1 cellular context compared by ENCODE assay signal in the genomic region with DNA sequence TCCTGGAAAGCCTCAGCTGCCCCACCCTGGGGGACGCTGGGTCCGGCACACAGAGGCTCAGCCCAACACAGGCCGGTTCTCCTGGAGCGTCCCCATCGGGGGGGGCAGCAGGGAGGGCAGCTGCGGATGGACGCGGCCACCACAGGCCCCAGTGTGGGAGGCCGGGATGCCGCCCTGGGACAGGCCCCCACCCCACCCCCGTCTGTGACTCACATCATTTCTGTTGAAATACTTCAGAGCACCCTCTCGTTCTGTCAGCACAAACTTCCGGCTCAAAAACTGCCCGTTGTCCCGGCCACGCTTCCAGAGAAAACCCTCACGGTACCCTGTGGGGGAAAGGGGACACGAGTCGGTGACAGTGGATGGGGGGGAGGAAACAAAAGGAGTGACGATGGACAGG.
A peak's percentile ranks its signal among the peaks of the same experiment; 100 is the strongest.
TF ChIP-seq lines count a peak whose summit lies in the region.

No MANE protein-coding gene starts in this region.

TF ChIP-seq in K562, 482 proteins besides CTCF, POLR2A, EP300 and RAD21 (continued from another document):
- TF ChIP-seq, protein P1, sequence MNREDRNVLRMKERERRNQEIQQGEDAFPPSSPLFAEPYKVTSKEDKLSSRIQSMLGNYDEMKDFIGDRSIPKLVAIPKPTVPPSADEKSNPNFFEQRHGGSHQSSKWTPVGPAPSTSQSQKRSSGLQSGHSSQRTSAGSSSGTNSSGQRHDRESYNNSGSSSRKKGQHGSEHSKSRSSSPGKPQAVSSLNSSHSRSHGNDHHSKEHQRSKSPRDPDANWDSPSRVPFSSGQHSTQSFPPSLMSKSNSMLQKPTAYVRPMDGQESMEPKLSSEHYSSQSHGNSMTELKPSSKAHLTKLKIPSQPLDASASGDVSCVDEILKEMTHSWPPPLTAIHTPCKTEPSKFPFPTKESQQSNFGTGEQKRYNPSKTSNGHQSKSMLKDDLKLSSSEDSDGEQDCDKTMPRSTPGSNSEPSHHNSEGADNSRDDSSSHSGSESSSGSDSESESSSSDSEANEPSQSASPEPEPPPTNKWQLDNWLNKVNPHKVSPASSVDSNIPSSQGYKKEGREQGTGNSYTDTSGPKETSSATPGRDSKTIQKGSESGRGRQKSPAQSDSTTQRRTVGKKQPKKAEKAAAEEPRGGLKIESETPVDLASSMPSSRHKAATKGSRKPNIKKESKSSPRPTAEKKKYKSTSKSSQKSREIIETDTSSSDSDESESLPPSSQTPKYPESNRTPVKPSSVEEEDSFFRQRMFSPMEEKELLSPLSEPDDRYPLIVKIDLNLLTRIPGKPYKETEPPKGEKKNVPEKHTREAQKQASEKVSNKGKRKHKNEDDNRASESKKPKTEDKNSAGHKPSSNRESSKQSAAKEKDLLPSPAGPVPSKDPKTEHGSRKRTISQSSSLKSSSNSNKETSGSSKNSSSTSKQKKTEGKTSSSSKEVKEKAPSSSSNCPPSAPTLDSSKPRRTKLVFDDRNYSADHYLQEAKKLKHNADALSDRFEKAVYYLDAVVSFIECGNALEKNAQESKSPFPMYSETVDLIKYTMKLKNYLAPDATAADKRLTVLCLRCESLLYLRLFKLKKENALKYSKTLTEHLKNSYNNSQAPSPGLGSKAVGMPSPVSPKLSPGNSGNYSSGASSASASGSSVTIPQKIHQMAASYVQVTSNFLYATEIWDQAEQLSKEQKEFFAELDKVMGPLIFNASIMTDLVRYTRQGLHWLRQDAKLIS (CRISPR knock-in tag; IDR thresholded peaks at IDR 0.05): no peak
- TF ChIP-seq POLR2B (IDR thresholded peaks at IDR 0.05; ENCODE audit: low read depth, partially characterized antibody) (no peak), BMI1 (IDR thresholded peaks at IDR 0.05; ENCODE audit: low read length) (no peak), RB1 (IDR thresholded peaks at IDR 0.05; ENCODE audit: low read depth) (no peak), TRIM24 (IDR thresholded peaks at IDR 0.05) (0 out of 4 replicates have a peak, but pooled peaks of 1 of the 2 experiments have one; percentile 11), HDAC1 (IDR thresholded peaks at IDR 0.05) (peak in 1 of 2 experiments; percentile 20; a peak in 1 of 4 replicates), YBX1 (IDR thresholded peaks at IDR 0.05) (no peak), HLTF (IDR thresholded peaks at IDR 0.05) (no peak), SRF (CRISPR knock-in tag; IDR thresholded peaks at IDR 0.05) (peak in 1 of 2 experiments; percentile 29; a peak in 1 of 4 replicates), NFE2L1 (tag; IDR thresholded peaks at IDR 0.05; ENCODE audit: borderline replicate concordance, low read depth) (no peak), ZNF316 (IDR thresholded peaks at IDR 0.05) (no peak), RBFOX2 (IDR thresholded peaks at IDR 0.05; ENCODE audit: low read depth, low read length) (peak; percentile 48; the same call in 1 of the 2 replicates), ARID1B (IDR thresholded peaks at IDR 0.05) (peak; percentile 52), SMAD4 (CRISPR knock-in tag; conservative IDR thresholded peaks at IDR 0.05) (peak; percentile 25; the same call in 1 of the 2 replicates), NFXL1 (CRISPR knock-in tag; IDR thresholded peaks at IDR 0.05) (no peak), ZNF589 (CRISPR knock-in tag; IDR thresholded peaks at IDR 0.05; ENCODE audit: low read depth) (no peak), KDM5B (IDR thresholded peaks at IDR 0.05; ENCODE audit: insufficient replicate concordance, low read depth, low read length) (peak; percentile 54), FOSL1 (tag; conservative IDR thresholded peaks at IDR 0.05) (peak; percentile 87), MNT (conservative IDR thresholded peaks at IDR 0.05) (0 out of 4 replicates have a peak, but pooled peaks of 1 of the 2 experiments have one; percentile 23), ZNF740 (CRISPR knock-in tag; IDR thresholded peaks at IDR 0.05) (peak; percentile 53), ZNF740 (tag; IDR thresholded peaks at IDR 0.05) (no peak), ZNF24 (IDR thresholded peaks at IDR 0.05) (no peak), HDAC6 (IDR thresholded peaks at IDR 0.05; ENCODE audit: low read depth, low read length) (no peak), ZBED1 (IDR thresholded peaks at IDR 0.05) (no peak), MTA1 (IDR thresholded peaks at IDR 0.05; ENCODE audit: borderline replicate concordance) (0 out of 2 replicates have a peak, but pooled peaks have one; percentile 26), MCM2 (IDR thresholded peaks at IDR 0.05; ENCODE audit: low read depth) (no peak), JUN (IDR thresholded peaks at IDR 0.05; ENCODE audit: borderline replicate concordance, low read depth, low read length) (0 out of 2 replicates have a peak, but pooled peaks have one; percentile 43), JUN (CRISPR knock-in tag; IDR thresholded peaks at IDR 0.05; ENCODE audit: borderline replicate concordance) (no peak), NFIC (IDR thresholded peaks at IDR 0.05) (0 out of 2 replicates have a peak, but pooled peaks have one; percentile 14), RBBP5 (IDR thresholded peaks at IDR 0.05; ENCODE audit: borderline replicate concordance, insufficient read depth, low read length, poor library complexity, severe bottlenecking) (no peak), ATF3 (IDR thresholded peaks at IDR 0.05) (peak; percentile 46; the same call in 1 of the 2 replicates), ATF3 (CRISPR knock-in tag; conservative IDR thresholded peaks at IDR 0.05) (no peak), ARNT (IDR thresholded peaks at IDR 0.05) (no peak), GABPA (tag; conservative IDR thresholded peaks at IDR 0.05; ENCODE audit: low read depth) (0 out of 2 replicates have a peak, but pooled peaks have one; percentile 11), ATF7 (IDR thresholded peaks at IDR 0.05) (0 out of 2 replicates have a peak, but pooled peaks have one; percentile 43), TARDBP (IDR thresholded peaks at IDR 0.05) (0 out of 2 replicates have a peak, but pooled peaks have one; percentile 54), RCOR1 (IDR thresholded peaks at IDR 0.05; ENCODE audit: borderline replicate concordance in 1 of 2, low read depth in 2 of 2, low read length in 2 of 2) (peak in 1 of 2 experiments; percentile 38; a peak in 1 of 4 replicates), JUND (IDR thresholded peaks at IDR 0.05; ENCODE audit: borderline replicate concordance, low read depth, low read length) (peak; percentile 74), JUND (tag; IDR thresholded peaks at IDR 0.05; ENCODE audit: borderline replicate concordance, low read depth, low read length) (no peak; the same call in 2 of the 3 replicates)
- TF ChIP-seq, protein P2, sequence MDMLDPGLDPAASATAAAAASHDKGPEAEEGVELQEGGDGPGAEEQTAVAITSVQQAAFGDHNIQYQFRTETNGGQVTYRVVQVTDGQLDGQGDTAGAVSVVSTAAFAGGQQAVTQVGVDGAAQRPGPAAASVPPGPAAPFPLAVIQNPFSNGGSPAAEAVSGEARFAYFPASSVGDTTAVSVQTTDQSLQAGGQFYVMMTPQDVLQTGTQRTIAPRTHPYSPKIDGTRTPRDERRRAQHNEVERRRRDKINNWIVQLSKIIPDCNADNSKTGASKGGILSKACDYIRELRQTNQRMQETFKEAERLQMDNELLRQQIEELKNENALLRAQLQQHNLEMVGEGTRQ (CRISPR knock-in tag; IDR thresholded peaks at IDR 0.05): no peak
- TF ChIP-seq, protein P3, sequence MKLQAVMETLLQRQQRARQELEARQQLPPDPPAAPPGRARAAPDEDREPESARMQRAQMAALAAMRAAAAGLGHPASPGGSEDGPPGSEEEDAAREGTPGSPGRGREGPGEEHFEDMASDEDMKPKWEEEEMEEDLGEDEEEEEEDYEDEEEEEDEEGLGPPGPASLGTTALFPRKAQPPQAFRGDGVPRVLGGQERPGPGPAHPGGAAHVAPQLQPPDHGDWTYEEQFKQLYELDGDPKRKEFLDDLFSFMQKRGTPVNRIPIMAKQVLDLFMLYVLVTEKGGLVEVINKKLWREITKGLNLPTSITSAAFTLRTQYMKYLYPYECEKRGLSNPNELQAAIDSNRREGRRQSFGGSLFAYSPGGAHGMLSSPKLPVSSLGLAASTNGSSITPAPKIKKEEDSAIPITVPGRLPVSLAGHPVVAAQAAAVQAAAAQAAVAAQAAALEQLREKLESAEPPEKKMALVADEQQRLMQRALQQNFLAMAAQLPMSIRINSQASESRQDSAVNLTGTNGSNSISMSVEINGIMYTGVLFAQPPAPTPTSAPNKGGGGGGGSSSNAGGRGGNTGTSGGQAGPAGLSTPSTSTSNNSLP (IDR thresholded peaks at IDR 0.05; ENCODE audit: borderline replicate concordance, low read depth, low read length): no peak
- TF ChIP-seq, protein P4, sequence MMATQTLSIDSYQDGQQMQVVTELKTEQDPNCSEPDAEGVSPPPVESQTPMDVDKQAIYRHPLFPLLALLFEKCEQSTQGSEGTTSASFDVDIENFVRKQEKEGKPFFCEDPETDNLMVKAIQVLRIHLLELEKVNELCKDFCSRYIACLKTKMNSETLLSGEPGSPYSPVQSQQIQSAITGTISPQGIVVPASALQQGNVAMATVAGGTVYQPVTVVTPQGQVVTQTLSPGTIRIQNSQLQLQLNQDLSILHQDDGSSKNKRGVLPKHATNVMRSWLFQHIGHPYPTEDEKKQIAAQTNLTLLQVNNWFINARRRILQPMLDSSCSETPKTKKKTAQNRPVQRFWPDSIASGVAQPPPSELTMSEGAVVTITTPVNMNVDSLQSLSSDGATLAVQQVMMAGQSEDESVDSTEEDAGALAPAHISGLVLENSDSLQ (IDR thresholded peaks at IDR 0.05): peak; percentile 48
